In the genomic region with DNA sequence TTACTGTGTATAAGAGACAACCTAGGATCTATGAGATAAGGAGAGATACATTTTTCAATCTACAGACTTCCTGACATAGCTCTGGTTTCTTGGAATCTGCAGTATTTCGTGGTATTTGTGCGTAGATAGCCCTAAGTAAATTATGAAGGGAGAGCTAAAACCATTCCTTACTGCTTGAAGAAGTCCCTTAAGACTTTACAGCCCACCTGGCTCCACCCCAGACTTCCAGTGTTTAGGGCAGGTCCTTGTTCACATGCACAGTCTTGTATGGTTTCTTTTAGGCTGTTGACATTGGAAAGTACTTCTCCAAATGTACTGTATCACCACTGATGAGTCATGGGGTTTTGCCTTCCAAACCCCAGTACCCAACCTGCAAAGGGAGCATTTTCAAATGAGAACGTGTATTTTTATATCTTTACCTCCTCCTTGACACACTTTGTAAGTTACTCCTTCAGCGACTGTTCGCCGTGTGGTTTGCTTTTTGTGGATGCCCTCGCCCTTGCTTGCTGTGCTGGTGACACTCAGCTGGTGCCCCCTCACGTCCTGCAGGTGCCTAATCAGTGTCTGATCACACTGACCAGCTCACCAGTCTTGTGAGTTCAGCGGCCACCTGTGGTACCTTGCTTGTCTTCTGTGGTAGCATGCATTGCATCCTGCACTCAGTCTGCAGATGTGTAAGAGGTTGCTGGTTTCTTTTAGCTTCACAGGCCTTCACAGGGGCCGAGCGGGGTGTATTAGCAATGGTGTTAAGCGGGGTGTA, we compare ENCODE assay signal across 10 cellular contexts.
DNase-seq lines count a peak whose midpoint lies in the region; ATAC-seq, FAIRE-seq and TF ChIP-seq lines count a peak whose summit lies in the region.
"Had no signal": no experiment of that assay in that cellular context is flagged by ENCODE, and none has a peak within 500 bp of the region (broad histone marks: within the 10 kb centered on the region; RNA-seq: fewer than 3 reads in every experiment).

No MANE protein-coding gene starts in this region.

- ATAC-seq in A549 = peak in 1 of 2 experiments; percentile 20; a peak in 1 of 6 replicates
- ATAC-seq in lower lobe of right lung = peak; percentile 53 to 79
- ATAC-seq in GM18519 (IDR thresholded peaks at IDR 0.05; ENCODE audit: low FRiP score, unreplicated experiment) = no peak
- no peak for ATAC-seq in GM21526 (IDR thresholded peaks at IDR 0.05; ENCODE audit: low FRiP score, unreplicated experiment)

- DNase-seq in A549 (ENCODE audit: low read depth in 1 of 2, low spot score in 1 of 2) (no peak), HT1080 (ENCODE audit: low read depth) (peak; percentile 44), bronchial epithelial cell (ENCODE audit: low read depth) (peak; percentile 97), lower lobe of right lung (no peak), HEK293T (ENCODE audit: extremely low spot score) (no peak), small intestine (no peak)
- DNase-seq: glutamatergic neuron had no signal

- TF ChIP-seq POLR2A in A549 (IDR thresholded peaks at IDR 0.05; ENCODE audit: low read length) = no peak

- no peak for TF ChIP-seq EP300 in A549 (IDR thresholded peaks at IDR 0.05)

- TF ChIP-seq RAD21 in A549 (conservative IDR thresholded peaks at IDR 0.05 in 1 of 2, IDR thresholded peaks at IDR 0.05 in 1 of 2) = no peak

- 92% methylated on average over 11 of the region's 12 CpGs for WGBS in A549 (ENCODE audit: missing lambda C conversion rate)
- 90 to 94% (median 91%) methylated on average over 12 of the region's 12 CpGs for WGBS in small intestine, 3 donors

- H3K4me1 ChIP-seq in A549 = peaks cover 22% of the 10 kb centered on the region
- peaks cover 9% of the 10 kb centered on the region for H3K4me1 ChIP-seq in lower lobe of right lung
- no peaks in the 10 kb centered on the region for H3K4me1 ChIP-seq in small intestine (ENCODE audit: control insufficient read depth in 2 of 2, insufficient read depth in 1 of 2, low read depth in 1 of 2, low read length in 1 of 2)

- H3K9me3 ChIP-seq in A549 = no peaks in the 10 kb centered on the region
- H3K9me3 ChIP-seq in lower lobe of right lung = no peaks in the 10 kb centered on the region
- H3K9me3 ChIP-seq in small intestine (ENCODE audit: control insufficient read depth, low read depth) = no peaks in the 10 kb centered on the region

- FAIRE-seq in A549 (lab: Jason Lieb, UNC) (no peak), bronchial epithelial cell (lab: Jason Lieb, UNC) (peak; percentile 93), small intestine (lab: Jason Lieb, UNC) (no peak)

- H3K36me3 ChIP-seq in bronchial epithelial cell (ENCODE audit: control insufficient read depth, insufficient read depth, low read length) (peaks cover 11% of the 10 kb centered on the region), lower lobe of right lung (peaks cover 78% of the 10 kb centered on the region), small intestine (ENCODE audit: control insufficient read depth in 2 of 2, insufficient read depth in 2 of 2, low read length in 2 of 2) (peaks cover 20 to 43% of the 10 kb centered on the region in 2 donors)

- intact Hi-C loops in lower lobe of right lung (cut with DNase I) = no loop called here

- peak overlapping the region; percentile 64 for H3K4me2 ChIP-seq in A549

- H3K27ac ChIP-seq in A549 (peak overlapping the region in 1 of 2 experiments; percentile 37; a peak in 1 of 6 replicates), lower lobe of right lung (no peak overlapping the region), small intestine (ENCODE audit: low read depth in 1 of 2, low read length in 1 of 2) (no peak overlapping the region)
- H3K27ac ChIP-seq: C4-2B had no signal

- TF ChIP-seq CTCF in A549 (IDR thresholded peaks at IDR 0.05) = no peak
- TF ChIP-seq CTCF in bronchial epithelial cell (IDR thresholded peaks at IDR 0.05; ENCODE audit: insufficient read depth, low read length, severe bottlenecking) = no peak
- TF ChIP-seq CTCF in lower lobe of right lung (IDR thresholded peaks at IDR 0.05) = no peak

- CTCF ChIA-PET in A549 (lab: Yijun Ruan, JAX) = interaction anchor here (0.7 kb wide), 1 partner anchor 45 kb away, joined by 3 read pairs; no protein-coding TSS in a partner anchor
- CTCF ChIA-PET in HEK293T (lab: Yijun Ruan, JAX) = no interaction called here

- H3K4me3 ChIP-seq in A549 = no peak overlapping the region
- peak overlapping the region; percentile 32 for H3K4me3 ChIP-seq in bronchial epithelial cell (ENCODE audit: low read depth, low read length)
- no peak overlapping the region for H3K4me3 ChIP-seq in lower lobe of right lung
- H3K4me3 ChIP-seq in small intestine (ENCODE audit: low read depth in 1 of 2, low read length in 2 of 2) = no peak overlapping the region

- no peaks in the 10 kb centered on the region for H3K27me3 ChIP-seq in bronchial epithelial cell (ENCODE audit: control insufficient read depth, insufficient read depth, low read length)
- no peaks in the 10 kb centered on the region for H3K27me3 ChIP-seq in lower lobe of right lung (ENCODE audit: low read depth)
- no peaks in the 10 kb centered on the region for H3K27me3 ChIP-seq in small intestine (ENCODE audit: control insufficient read depth in 2 of 2, insufficient read depth in 2 of 2, low read length in 2 of 2)

- POLR2A ChIA-PET in A549 (lab: Yijun Ruan, JAX) = no interaction called here
- POLR2A ChIA-PET in HEK293T (lab: Yijun Ruan, JAX) = no interaction called here

TF ChIP-seq in A549, 52 proteins besides CTCF, POLR2A, EP300 and RAD21:
- TF ChIP-seq EHMT2 (IDR thresholded peaks at IDR 0.05; ENCODE audit: low read depth) (no peak), FOSL2 (IDR thresholded peaks at IDR 0.05) (no peak), FOSL2 (CRISPR knock-in tag; IDR thresholded peaks at IDR 0.05) (no peak), CEBPB (IDR thresholded peaks at IDR 0.05) (no peak), FOSB (CRISPR knock-in tag; IDR thresholded peaks at IDR 0.05) (no peak), CHD2 (IDR thresholded peaks at IDR 0.05; ENCODE audit: low read length, partially characterized antibody) (no peak), ZNF302 (CRISPR knock-in tag; IDR thresholded peaks at IDR 0.05) (no peak), ZC3H11A (IDR thresholded peaks at IDR 0.05) (no peak), HDAC2 (IDR thresholded peaks at IDR 0.05) (no peak)
- TF ChIP-seq, protein P1, sequence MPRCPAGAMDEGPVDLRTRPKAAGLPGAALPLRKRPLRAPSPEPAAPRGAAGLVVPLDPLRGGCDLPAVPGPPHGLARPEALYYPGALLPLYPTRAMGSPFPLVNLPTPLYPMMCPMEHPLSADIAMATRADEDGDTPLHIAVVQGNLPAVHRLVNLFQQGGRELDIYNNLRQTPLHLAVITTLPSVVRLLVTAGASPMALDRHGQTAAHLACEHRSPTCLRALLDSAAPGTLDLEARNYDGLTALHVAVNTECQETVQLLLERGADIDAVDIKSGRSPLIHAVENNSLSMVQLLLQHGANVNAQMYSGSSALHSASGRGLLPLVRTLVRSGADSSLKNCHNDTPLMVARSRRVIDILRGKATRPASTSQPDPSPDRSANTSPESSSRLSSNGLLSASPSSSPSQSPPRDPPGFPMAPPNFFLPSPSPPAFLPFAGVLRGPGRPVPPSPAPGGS (IDR thresholded peaks at IDR 0.05) = no peak
- TF ChIP-seq, protein P2, sequence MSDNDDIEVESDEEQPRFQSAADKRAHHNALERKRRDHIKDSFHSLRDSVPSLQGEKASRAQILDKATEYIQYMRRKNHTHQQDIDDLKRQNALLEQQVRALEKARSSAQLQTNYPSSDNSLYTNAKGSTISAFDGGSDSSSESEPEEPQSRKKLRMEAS (IDR thresholded peaks at IDR 0.05) = no peak

TF ChIP-seq in HEK293T, 16 proteins besides CTCF, POLR2A, EP300 and RAD21:
- TF ChIP-seq SUZ12 (IDR thresholded peaks at IDR 0.05) (no peak), CTBP1 (IDR thresholded peaks at IDR 0.05; ENCODE audit: borderline replicate concordance) (no peak), TARDBP (IDR thresholded peaks at IDR 0.05) (no peak), ARNT (IDR thresholded peaks at IDR 0.05) (no peak), FOXA1 (IDR thresholded peaks at IDR 0.05) (no peak), FOXM1 (IDR thresholded peaks at IDR 0.05; ENCODE audit: borderline replicate concordance) (no peak), PKNOX1 (IDR thresholded peaks at IDR 0.05) (no peak), SP1 (IDR thresholded peaks at IDR 0.05) (no peak), L3MBTL2 (conservative IDR thresholded peaks at IDR 0.05) (no peak)

Comparison
In these comparisons a context has a peak if more than half of its experiments do, and no peak if none do; other contexts are left out.
1. ATAC-seq: peak in lower lobe of right lung (2 of 2); none in GM18519 (single experiment) and GM21526 (single experiment).
2. DNase-seq: peak in HT1080 (single experiment) and bronchial epithelial cell (single experiment); none in A549 (0 of 2), lower lobe of right lung (single experiment), HEK293T (single experiment) and small intestine (single experiment).